24 cellular contexts compared by ENCODE assay signal in the genomic region with DNA sequence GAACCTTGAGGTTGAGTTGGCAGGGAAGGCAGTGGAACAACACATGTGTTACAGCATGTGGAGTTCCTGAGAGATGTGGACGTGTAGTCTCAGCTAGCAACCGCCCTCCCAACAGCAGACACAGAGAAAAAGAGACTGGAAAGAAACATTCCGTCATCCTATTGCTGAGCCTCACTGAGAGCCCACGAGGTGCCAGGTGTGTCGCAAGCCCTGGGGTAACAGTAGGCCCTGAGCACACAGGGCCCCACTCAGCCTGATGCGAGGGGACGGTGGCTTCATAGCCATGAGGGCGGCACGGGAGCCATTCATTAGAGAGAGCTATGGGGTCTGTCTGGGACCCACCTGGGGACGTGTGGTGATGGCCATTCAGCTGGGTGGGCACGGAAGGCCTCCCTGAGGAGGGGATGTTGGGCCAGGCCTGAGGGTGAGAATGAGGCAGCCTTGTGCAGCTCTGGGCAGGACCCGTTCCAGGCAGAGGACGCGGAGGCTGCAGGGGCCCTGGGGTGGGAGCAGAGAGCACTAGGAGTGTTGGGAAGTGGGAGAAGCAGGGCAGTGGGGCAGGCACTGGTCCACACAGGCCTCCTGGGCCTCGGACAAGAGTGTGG. TPM values are rescaled to one million over a fixed set of nuclear protein-coding genes. Genes with fewer than 3 reads are reported as not detected.
DNase-seq lines count a peak whose midpoint lies in the region; ATAC-seq, FAIRE-seq and TF ChIP-seq lines count a peak whose summit lies in the region.
"Had no signal": no experiment of that assay in that cellular context is flagged by ENCODE, and none has a peak within 500 bp of the region (broad histone marks: within the 10 kb centered on the region; RNA-seq: fewer than 3 reads in every experiment).

No MANE protein-coding gene starts in this region.

- no peak overlapping the region for H2BK120ac ChIP-seq in H9 (ENCODE audit: low read depth, low read length, poor library complexity, severe bottlenecking)

- no peak overlapping the region for H3K56ac ChIP-seq in H9 (ENCODE audit: insufficient read length, low read depth, low read length)

- H3K4ac ChIP-seq in H9 (ENCODE audit: low read depth, low read length) = no peak overlapping the region

- no peak overlapping the region for H2AFZ ChIP-seq in H9 (ENCODE audit: low read length)
- no peak overlapping the region for H2AFZ ChIP-seq in osteoblast (ENCODE audit: low read length)

- no peak overlapping the region for H2BK20ac ChIP-seq in H9 (ENCODE audit: low read depth, low read length, poor library complexity, severe bottlenecking)

- H3K9me3 Mint-ChIP-seq in H9 = no peaks in the 10 kb centered on the region

- H3K18ac ChIP-seq in H9 (ENCODE audit: insufficient read length, low read depth, low read length) = no peak overlapping the region

- H3K27ac Mint-ChIP-seq in H9 = no peak overlapping the region; a peak in 1 of 7 replicates
- H3K27ac Mint-ChIP-seq: B cell; CD4-positive, CD25-positive, alpha-beta regulatory T cell had no signal

- H3K4me1 ChIP-seq in BLaER1 = peaks cover 67% of the 10 kb centered on the region
- no peaks in the 10 kb centered on the region; the same call in 1 of the 2 replicates for H3K4me1 ChIP-seq in H9 (ENCODE audit: insufficient read depth, low read length)
- H3K4me1 ChIP-seq in kidney (ENCODE audit: control insufficient read depth in 1 of 2, insufficient read depth in 1 of 2, low read depth in 1 of 2, low read length in 2 of 2) = no peaks in the 10 kb centered on the region
- H3K4me1 ChIP-seq in osteoblast (ENCODE audit: insufficient read depth, low read length) = no peaks in the 10 kb centered on the region
- H3K4me1 ChIP-seq in testis = no peaks in the 10 kb centered on the region
- H3K4me1 ChIP-seq: A549, HAP-1, Peyer's patch, SJSA1 had no signal

- no peaks in the 10 kb centered on the region for H3K27me3 ChIP-seq in BLaER1
- H3K27me3 ChIP-seq in H9 (ENCODE audit: insufficient read depth, low read length) = no peaks in the 10 kb centered on the region
- no peaks in the 10 kb centered on the region for H3K27me3 ChIP-seq in osteoblast (ENCODE audit: insufficient read depth, low read length)
- H3K27me3 ChIP-seq in testis = no peaks in the 10 kb centered on the region
- H3K27me3 ChIP-seq: Peyer's patch had no signal

- FAIRE-seq in kidney (lab: Jason Lieb, UNC) = no peak
- FAIRE-seq: A549, K562 had no signal

- no peak overlapping the region for H2BK5ac ChIP-seq in H9 (ENCODE audit: insufficient read length, low read length)

- H3T11ph ChIP-seq in H9 (ENCODE audit: low read length) = no peak overlapping the region

- H2BK12ac ChIP-seq in H9 (ENCODE audit: insufficient read length, low read depth, low read length) = no peak overlapping the region

- H2AK5ac ChIP-seq in H9 (ENCODE audit: insufficient read length, low read length) = no peak overlapping the region

- H4K91ac ChIP-seq in H9 (ENCODE audit: insufficient read length, low read depth, low read length) = no peak overlapping the region

- peaks cover 16% of the 10 kb centered on the region for H3K27me3 Mint-ChIP-seq in H9 (ENCODE audit: low read depth)
- H3K27me3 Mint-ChIP-seq: CD4-positive, CD25-positive, alpha-beta regulatory T cell had no signal

- H3K36me3 Mint-ChIP-seq in H9 (ENCODE audit: insufficient read depth in 1 of 3, low read depth in 3 of 3) = no peaks in the 10 kb centered on the region
- H3K36me3 Mint-ChIP-seq: CD4-positive, CD25-positive, alpha-beta regulatory T cell had no signal

- no peaks in the 10 kb centered on the region for H3K79me1 ChIP-seq in H9 (ENCODE audit: insufficient read depth, low read depth, low read length, poor library complexity, severe bottlenecking)

- H3K14ac ChIP-seq in H9 (ENCODE audit: insufficient read depth, low read length) = peak overlapping the region; percentile 20; the same call in 1 of the 2 replicates

- H3K9ac ChIP-seq in BLaER1 (no peak overlapping the region), H9 (ENCODE audit: extremely low read depth, insufficient read length, low read length) (no peak overlapping the region), kidney (ENCODE audit: low read length in 2 of 2) (no peak overlapping the region)

- no peak overlapping the region for H3K27ac ChIP-seq in BLaER1
- H3K27ac ChIP-seq in H9 (ENCODE audit: insufficient read length, low read depth, low read length) = no peak overlapping the region
- no peak overlapping the region for H3K27ac ChIP-seq in kidney (ENCODE audit: low read depth in 2 of 2, low read length in 2 of 2)
- no peak overlapping the region for H3K27ac ChIP-seq in osteoblast (ENCODE audit: low read depth, low read length)
- no peak overlapping the region for H3K27ac ChIP-seq in testis
- H3K27ac ChIP-seq: A549, Peyer's patch, SJSA1 had no signal

- TF ChIP-seq CTCF in H9 (conservative IDR thresholded peaks at IDR 0.05) (no peak), kidney (IDR thresholded peaks at IDR 0.05; ENCODE audit: borderline replicate concordance, extremely low read depth, insufficient read depth) (no peak), osteoblast (IDR thresholded peaks at IDR 0.05; ENCODE audit: extremely low read depth, low read depth, low read length) (no peak), testis (IDR thresholded peaks at IDR 0.05) (no peak)

- peaks cover 7 to 19% of the 10 kb centered on the region in 2 experiments; a peak in 3 of 4 replicates for H3K4me1 Mint-ChIP-seq in H9
- H3K4me1 Mint-ChIP-seq: B cell; CD4-positive, CD25-positive, alpha-beta regulatory T cell had no signal

- H3K36me3 ChIP-seq in BLaER1 = no peaks in the 10 kb centered on the region
- no peaks in the 10 kb centered on the region for H3K36me3 ChIP-seq in kidney (ENCODE audit: control insufficient read depth in 1 of 2, insufficient read depth in 2 of 2, low read length in 2 of 2)
- H3K36me3 ChIP-seq in osteoblast (ENCODE audit: insufficient read depth, low read length) = no peaks in the 10 kb centered on the region
- no peaks in the 10 kb centered on the region for H3K36me3 ChIP-seq in testis (ENCODE audit: low read depth, missing control alignments)
- H3K36me3 ChIP-seq: HAP-1, Peyer's patch, SJSA1 had no signal

- intact Hi-C loops in kidney (cut with DNase I) (no loop called here), testis (cut with DNase I; ENCODE audit: low total_unique reads) (no loop called here)

- no peak overlapping the region for H3K23ac ChIP-seq in H9 (ENCODE audit: insufficient read length, low read depth, low read length)

- no peak overlapping the region for H3K4me3 Mint-ChIP-seq in H9
- H3K4me3 Mint-ChIP-seq: B cell; CD4-positive, CD25-positive, alpha-beta regulatory T cell had no signal

- H3K4me2 ChIP-seq in BLaER1 (peak overlapping the region; percentile 69; the same call in 1 of the 2 replicates), H9 (ENCODE audit: insufficient read depth, insufficient read length, low read length) (no peak overlapping the region), osteoblast (ENCODE audit: insufficient read depth, low read length) (no peak overlapping the region)
- H3K4me2 ChIP-seq: A549 had no signal

- H4K20me1 ChIP-seq in BLaER1 (no peaks in the 10 kb centered on the region), H9 (ENCODE audit: control insufficient read depth, insufficient read depth, insufficient read length) (no peaks in the 10 kb centered on the region), osteoblast (ENCODE audit: insufficient read depth, low read length) (no peaks in the 10 kb centered on the region)

- no peak for ATAC-seq in HG02852 (IDR thresholded peaks at IDR 0.05; ENCODE audit: unreplicated experiment)
- ATAC-seq: A549, K562 had no signal

- no peaks in the 10 kb centered on the region for H3K23me2 ChIP-seq in H9 (ENCODE audit: insufficient read length, low read depth, low read length, poor library complexity, severe bottlenecking)

- no peak overlapping the region for H4K5ac ChIP-seq in H9 (ENCODE audit: insufficient read length, low read depth, low read length)

- H3K79me2 ChIP-seq in H9 (ENCODE audit: insufficient read depth, low read length) = no peaks in the 10 kb centered on the region
- no peaks in the 10 kb centered on the region for H3K79me2 ChIP-seq in osteoblast (ENCODE audit: insufficient read depth, low read length)

- H4K8ac ChIP-seq in H9 (replicated peaks; ENCODE audit: insufficient read length, low read depth, low read length) = no peak overlapping the region

- TF ChIP-seq POLR2A in testis (IDR thresholded peaks at IDR 0.05) = no peak

- H3K4me3 ChIP-seq in BLaER1 (no peak overlapping the region), kidney (ENCODE audit: low read length in 2 of 2) (no peak overlapping the region), osteoblast (ENCODE audit: insufficient read depth, low read length) (no peak overlapping the region), testis (no peak overlapping the region)
- H3K4me3 ChIP-seq: A549, HAP-1, K562, Peyer's patch, SJSA1 had no signal

- DNase-seq in H9 (peak; percentile 3), kidney (peak; percentile 59), osteoblast (ENCODE audit: insufficient read length, low spot score, missing footprints) (peak; percentile 60), COLO668 (lab: John Stamatoyannopoulos, UW; ENCODE audit: unreplicated experiment) (no peak), testis (no peak)
- DNase-seq: CD4-positive, CD25-positive, alpha-beta regulatory T cell; COR-L47; DMS79; MM.1S; NCI-H1092 treated with DMSO at 0.1 percent for 48 hours; NCI-H146; NCI-H2029; NCI-H524 treated with DMSO at 0.1 percent for 48 hours; NCI-H82 had no signal

- WGBS in H9 (ENCODE audit: extremely low coverage, insufficient read length, low lambda C conversion rate) = no CpG with 5 or more reads among the region's 15 CpGs
- 88 to 93% methylated on average over 15 of the region's 15 CpGs for WGBS in testis, 2 donors

- no peaks in the 10 kb centered on the region for H3K9me3 ChIP-seq in BLaER1
- H3K9me3 ChIP-seq in H9 (ENCODE audit: control insufficient read depth, low read depth, low read length) = no peaks in the 10 kb centered on the region
- H3K9me3 ChIP-seq in kidney (ENCODE audit: control insufficient read depth in 1 of 2, low read length in 2 of 2) = no peaks in the 10 kb centered on the region
- H3K9me3 ChIP-seq in osteoblast (ENCODE audit: low read depth, low read length) = no peaks in the 10 kb centered on the region
- no peaks in the 10 kb centered on the region for H3K9me3 ChIP-seq in testis
- H3K9me3 ChIP-seq: A549, HAP-1, Peyer's patch, SJSA1 had no signal

- no peak overlapping the region for H2BK15ac ChIP-seq in H9 (ENCODE audit: low read depth, low read length)

RNA-seq across cellular contexts. Expression of gene MPPED1, which starts 26.2 kb away (rescaled TPM):
- total RNA-seq in H9 (2021) (0.18 and 0.28 TPM in 2 replicates), kidney (not detected), osteoblast (not detected in 2 replicates), testis (1 to 10 TPM; 4.1 to 5.9 TPM)
- polyA plus RNA-seq in kidney (ENCODE audit: insufficient read depth, low read depth, low replicate concordance) (not detected), testis (ENCODE audit: insufficient read depth, low read depth, low replicate concordance) (1.3 TPM)
- total RNA-seq: B cell; CD4-positive, CD25-positive, alpha-beta regulatory T cell; K562; LHCN-M2; OCI-LY7; Peyer's patch; SJSA1 had no signal
- polyA plus RNA-seq: A549; CD4-positive, CD25-positive, alpha-beta regulatory T cell; K562 had no signal

Comparison
In these comparisons a context has a peak if more than half of its experiments do, and no peak if none do; other contexts are left out.
1. DNase-seq: peak in H9 (single experiment), kidney (single experiment) and osteoblast (single experiment); none in COLO668 (single experiment) and testis (single experiment).